In genomic region chr7:112206238-112207105, GRCh38 we compare ENCODE assay signal across 1 cellular context.
A peak's percentile ranks its signal among the peaks of the same experiment; 100 is the strongest.
TF ChIP-seq lines count a peak whose summit lies in the region.

Gene DOCK4, minus strand, starts transcription at chr7:112206399. Its CDS starts 261 bp downstream, at chr7:112206138.
Gene ZNF277, plus strand, starts transcription at chr7:112206695. Its CDS starts 22 bp downstream, at chr7:112206717.

TF ChIP-seq in K562, 482 proteins besides CTCF, POLR2A, EP300 and RAD21 (continued from another document and continues in another):
- TF ChIP-seq NR2C2 (CRISPR knock-in tag; IDR thresholded peaks at IDR 0.05): no peak
- no peak for TF ChIP-seq NR2C2 (tag; IDR thresholded peaks at IDR 0.05)
- no peak for TF ChIP-seq CCAR2 (IDR thresholded peaks at IDR 0.05; ENCODE audit: low read depth, low read length)
- no peak for TF ChIP-seq SMAD4 (CRISPR knock-in tag; conservative IDR thresholded peaks at IDR 0.05)
- TF ChIP-seq RBM39 (optimal IDR thresholded peaks at IDR 0.05; ENCODE audit: low read depth, low read length): no peak
- no peak for TF ChIP-seq ARID1B (IDR thresholded peaks at IDR 0.05)
- no peak for TF ChIP-seq CBX2 (IDR thresholded peaks at IDR 0.05; ENCODE audit: insufficient read depth, low read length, poor library complexity, severe bottlenecking)
- no peak for TF ChIP-seq PHB (CRISPR knock-in tag; IDR thresholded peaks at IDR 0.05)
- TF ChIP-seq STAG1 (CRISPR knock-in tag; IDR thresholded peaks at IDR 0.05; ENCODE audit: borderline replicate concordance): no peak
- 0 out of 2 replicates have a peak, but pooled peaks have one; percentile 16 for TF ChIP-seq ZNF766 (CRISPR knock-in tag; conservative IDR thresholded peaks at IDR 0.05)
- no peak for TF ChIP-seq FOXA1 (IDR thresholded peaks at IDR 0.05; ENCODE audit: borderline replicate concordance)
- TF ChIP-seq HINFP (tag; conservative IDR thresholded peaks at IDR 0.05; ENCODE audit: low read depth): no peak
- peak; percentile 82 for TF ChIP-seq ZBTB40 (IDR thresholded peaks at IDR 0.05)
- no peak for TF ChIP-seq ZBTB40 (CRISPR knock-in tag; IDR thresholded peaks at IDR 0.05)
- TF ChIP-seq MBD1 (CRISPR knock-in tag; IDR thresholded peaks at IDR 0.05): no peak
- TF ChIP-seq RFX1 (IDR thresholded peaks at IDR 0.05): no peak
- no peak for TF ChIP-seq ZNF124 (CRISPR knock-in tag; IDR thresholded peaks at IDR 0.05)
- no peak for TF ChIP-seq MCM2 (IDR thresholded peaks at IDR 0.05; ENCODE audit: low read depth)
- peak; percentile 62 for TF ChIP-seq FOS (IDR thresholded peaks at IDR 0.05; ENCODE audit: extremely low read depth, insufficient read length)
- no peak for TF ChIP-seq ZBTB26 (CRISPR knock-in tag; IDR thresholded peaks at IDR 0.05)
- no peak for TF ChIP-seq CEBPG (CRISPR knock-in tag; IDR thresholded peaks at IDR 0.05)
- no peak for TF ChIP-seq CEBPG (tag; conservative IDR thresholded peaks at IDR 0.05 in 1 of 2, IDR thresholded peaks at IDR 0.05 in 1 of 2)
- TF ChIP-seq OTX1 (CRISPR knock-in tag; IDR thresholded peaks at IDR 0.05): no peak
- TF ChIP-seq NBN (IDR thresholded peaks at IDR 0.05; ENCODE audit: low read depth): no peak
- TF ChIP-seq TAF15 (IDR thresholded peaks at IDR 0.05; ENCODE audit: low read depth, low read length): no peak
- no peak for TF ChIP-seq FOXJ2 (tag; IDR thresholded peaks at IDR 0.05)
- no peak for TF ChIP-seq HES1 (IDR thresholded peaks at IDR 0.05; ENCODE audit: low read depth)
- no peak for TF ChIP-seq ESRRB (CRISPR knock-in tag; IDR thresholded peaks at IDR 0.05; ENCODE audit: borderline replicate concordance)
- TF ChIP-seq E2F4 (CRISPR knock-in tag; IDR thresholded peaks at IDR 0.05; ENCODE audit: low read depth): no peak
- no peak for TF ChIP-seq SMAD3 (CRISPR knock-in tag; conservative IDR thresholded peaks at IDR 0.05)
- TF ChIP-seq BACH1 (tag; IDR thresholded peaks at IDR 0.05): no peak
- TF ChIP-seq TSHZ1 (CRISPR knock-in tag; IDR thresholded peaks at IDR 0.05): no peak
- TF ChIP-seq ZKSCAN8 (CRISPR knock-in tag; IDR thresholded peaks at IDR 0.05): no peak
- TF ChIP-seq NFIC (IDR thresholded peaks at IDR 0.05): no peak
- TF ChIP-seq TCF15 (CRISPR knock-in tag; IDR thresholded peaks at IDR 0.05): no peak
- TF ChIP-seq RBM15 (IDR thresholded peaks at IDR 0.05; ENCODE audit: insufficient read depth, low read length): no peak
- TF ChIP-seq ZNF512 (tag; IDR thresholded peaks at IDR 0.05): no peak
- no peak for TF ChIP-seq MCM5 (IDR thresholded peaks at IDR 0.05; ENCODE audit: low read depth)
- TF ChIP-seq PRMT5 (CRISPR knock-in tag; IDR thresholded peaks at IDR 0.05): no peak
- TF ChIP-seq ZNF280B (CRISPR knock-in tag; IDR thresholded peaks at IDR 0.05): no peak
- no peak for TF ChIP-seq CBFA2T2 (conservative IDR thresholded peaks at IDR 0.05)
- TF ChIP-seq EHMT2 (IDR thresholded peaks at IDR 0.05): no peak
